Comparison of ENCODE assay signal across 1 cellular context in genomic region chr3:180594631-180595348, GRCh38.
TF ChIP-seq lines count a peak whose summit lies in the region.

No MANE protein-coding gene starts in this region.

TF ChIP-seq in GM23338, 12 proteins besides CTCF, POLR2A, EP300 and RAD21 (continued from another document):
- TF ChIP-seq, protein P1, sequence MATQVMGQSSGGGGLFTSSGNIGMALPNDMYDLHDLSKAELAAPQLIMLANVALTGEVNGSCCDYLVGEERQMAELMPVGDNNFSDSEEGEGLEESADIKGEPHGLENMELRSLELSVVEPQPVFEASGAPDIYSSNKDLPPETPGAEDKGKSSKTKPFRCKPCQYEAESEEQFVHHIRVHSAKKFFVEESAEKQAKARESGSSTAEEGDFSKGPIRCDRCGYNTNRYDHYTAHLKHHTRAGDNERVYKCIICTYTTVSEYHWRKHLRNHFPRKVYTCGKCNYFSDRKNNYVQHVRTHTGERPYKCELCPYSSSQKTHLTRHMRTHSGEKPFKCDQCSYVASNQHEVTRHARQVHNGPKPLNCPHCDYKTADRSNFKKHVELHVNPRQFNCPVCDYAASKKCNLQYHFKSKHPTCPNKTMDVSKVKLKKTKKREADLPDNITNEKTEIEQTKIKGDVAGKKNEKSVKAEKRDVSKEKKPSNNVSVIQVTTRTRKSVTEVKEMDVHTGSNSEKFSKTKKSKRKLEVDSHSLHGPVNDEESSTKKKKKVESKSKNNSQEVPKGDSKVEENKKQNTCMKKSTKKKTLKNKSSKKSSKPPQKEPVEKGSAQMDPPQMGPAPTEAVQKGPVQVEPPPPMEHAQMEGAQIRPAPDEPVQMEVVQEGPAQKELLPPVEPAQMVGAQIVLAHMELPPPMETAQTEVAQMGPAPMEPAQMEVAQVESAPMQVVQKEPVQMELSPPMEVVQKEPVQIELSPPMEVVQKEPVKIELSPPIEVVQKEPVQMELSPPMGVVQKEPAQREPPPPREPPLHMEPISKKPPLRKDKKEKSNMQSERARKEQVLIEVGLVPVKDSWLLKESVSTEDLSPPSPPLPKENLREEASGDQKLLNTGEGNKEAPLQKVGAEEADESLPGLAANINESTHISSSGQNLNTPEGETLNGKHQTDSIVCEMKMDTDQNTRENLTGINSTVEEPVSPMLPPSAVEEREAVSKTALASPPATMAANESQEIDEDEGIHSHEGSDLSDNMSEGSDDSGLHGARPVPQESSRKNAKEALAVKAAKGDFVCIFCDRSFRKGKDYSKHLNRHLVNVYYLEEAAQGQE (IDR thresholded peaks at IDR 0.05; ENCODE audit: unreplicated experiment): no peak
- TF ChIP-seq ETS1 (IDR thresholded peaks at IDR 0.05): no peak
- TF ChIP-seq POLR2AphosphoS5 (IDR thresholded peaks at IDR 0.05; ENCODE audit: low read depth): no peak
- TF ChIP-seq EZH2 (IDR thresholded peaks at IDR 0.05; ENCODE audit: low read depth, unreplicated experiment): no peak
